Comparison of ENCODE assay signal across 32 cellular contexts in the genomic region with DNA sequence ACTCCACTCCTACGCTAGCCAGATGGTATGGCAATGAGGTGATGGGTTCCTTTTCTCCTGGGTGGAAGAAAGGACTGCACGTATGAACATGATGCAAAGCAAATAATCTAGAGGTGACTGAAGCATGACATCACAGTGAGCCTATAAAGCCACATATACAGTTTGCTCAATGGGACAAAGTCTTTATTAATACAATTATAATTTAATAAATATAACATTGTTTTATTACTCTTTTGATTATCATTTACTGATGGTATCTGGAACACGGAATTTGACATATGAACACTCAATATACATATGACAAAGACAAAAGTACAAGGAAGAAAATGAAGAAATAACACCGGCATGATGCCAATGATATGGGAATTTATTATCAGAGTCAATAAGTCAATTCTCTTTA. TPM values are rescaled to one million over a fixed set of nuclear protein-coding genes. Genes with fewer than 3 reads are reported as not detected.
"Had no signal": no experiment of that assay in that cellular context is flagged by ENCODE, and none has a peak within 500 bp of the region (broad histone marks: within the 10 kb centered on the region; RNA-seq: fewer than 3 reads in every experiment).

No MANE protein-coding gene starts in this region.

- ATAC-seq: left colon; left lung; lower lobe of right lung; natural killer cell; right cardiac atrium; stimulated activated effector memory CD8-positive, alpha-beta T cell treated with anti-CD3 and anti-CD28 coated beads, Interleukin-12 subunit alpha, Interleukin-12 subunit beta, amount 100 ng/mL, for 72 hours; upper lobe of right lung had no signal

- H3K27me3 Mint-ChIP-seq: naive B cell; stimulated activated naive CD8-positive, alpha-beta T cell treated with anti-CD3 and anti-CD28 coated beads, Interleukin-15, Interleukin-2, amounts not matched to agents 100 ng/mL and 50 ng/mL, for 24 hours had no signal

- H3K4me3 Mint-ChIP-seq: immature natural killer cell; naive B cell; natural killer cell; nephron progenitor cell; neural progenitor cell; stimulated activated effector memory CD8-positive, alpha-beta T cell treated with anti-CD3 and anti-CD28 coated beads, Interleukin-12 subunit alpha, Interleukin-12 subunit beta, amount 100 ng/mL, for 72 hours; stimulated activated naive CD8-positive, alpha-beta T cell treated with anti-CD3 and anti-CD28 coated beads, Interleukin-15, Interleukin-2, amounts not matched to agents 100 ng/mL and 50 ng/mL, for 24 hours had no signal

- H3K4me1 Mint-ChIP-seq: immature natural killer cell; naive B cell; nephron progenitor cell; stimulated activated effector memory CD8-positive, alpha-beta T cell treated with anti-CD3 and anti-CD28 coated beads, Interleukin-12 subunit alpha, Interleukin-12 subunit beta, amount 100 ng/mL, for 72 hours had no signal

- H3K27me3 ChIP-seq: left lung, neural progenitor cell, neutrophil, sigmoid colon, suprapubic skin, tibial artery, upper lobe of right lung had no signal

- H3K4me1 ChIP-seq: left lung, lower lobe of right lung, neural progenitor cell, parathyroid adenoma, tibial artery, upper lobe of right lung had no signal

- H3K9me3 ChIP-seq: lower lobe of right lung, neutrophil, suprapubic skin, thoracic aorta, tibial artery, upper lobe of right lung had no signal

- H3K36me3 ChIP-seq: left lung, lower lobe of right lung, neural progenitor cell, neutrophil, sigmoid colon, suprapubic skin, thoracic aorta, tibial artery, upper lobe of right lung had no signal

- DNase-seq: hypothalamus; immature natural killer cell; kidney; left colon; left lung; lower lobe of right lung; mammary epithelial cell; mesenchymal stem cell; naive B cell; natural killer cell; nephron progenitor cell; occipital lobe; right cardiac atrium; sigmoid colon; stimulated activated CD4-positive, alpha-beta T cell treated with anti-CD3 and anti-CD28 coated beads, Interleukin-4, amount 100 ng/mL, for 24 hours; stimulated activated naive CD4-positive, alpha-beta T cell; tibial artery; trophoblast cell; upper lobe of right lung had no signal

- H3K36me3 Mint-ChIP-seq: naive B cell; natural killer cell; neural progenitor cell; stimulated activated effector memory CD8-positive, alpha-beta T cell treated with anti-CD3 and anti-CD28 coated beads, Interleukin-12 subunit alpha, Interleukin-12 subunit beta, amount 100 ng/mL, for 72 hours had no signal

- H3K27ac ChIP-seq: left lung, lower lobe of right lung, neural progenitor cell, neutrophil, parathyroid adenoma, sigmoid colon, suprapubic skin, thoracic aorta, tibial artery, upper lobe of right lung had no signal

- H3K4me3 ChIP-seq: left lung, lower lobe of right lung, neural progenitor cell, sigmoid colon, suprapubic skin, thoracic aorta, tibial artery, upper lobe of right lung had no signal

- H3K27ac Mint-ChIP-seq: immature natural killer cell; naive B cell; natural killer cell; nephron progenitor cell; neural progenitor cell; stimulated activated effector memory CD8-positive, alpha-beta T cell treated with anti-CD3 and anti-CD28 coated beads, Interleukin-12 subunit alpha, Interleukin-12 subunit beta, amount 100 ng/mL, for 72 hours; stimulated activated naive CD8-positive, alpha-beta T cell treated with anti-CD3 and anti-CD28 coated beads, Interleukin-15, Interleukin-2, amounts not matched to agents 100 ng/mL and 50 ng/mL, for 24 hours had no signal

- FAIRE-seq: islet of Langerhans, kidney, urothelium cell line had no signal

RNA-seq across cellular contexts. Expression of gene FAM83B, which starts 46.4 kb away (rescaled TPM):
- total RNA-seq: mononuclear cell, natural killer cell, posterior vena cava, pulmonary artery endothelial cell, subcutaneous adipose tissue, thoracic aorta had no signal
- polyA plus RNA-seq: immature natural killer cell had no signal
